ENCODE assay signal across 1 cellular context in the genomic region with DNA sequence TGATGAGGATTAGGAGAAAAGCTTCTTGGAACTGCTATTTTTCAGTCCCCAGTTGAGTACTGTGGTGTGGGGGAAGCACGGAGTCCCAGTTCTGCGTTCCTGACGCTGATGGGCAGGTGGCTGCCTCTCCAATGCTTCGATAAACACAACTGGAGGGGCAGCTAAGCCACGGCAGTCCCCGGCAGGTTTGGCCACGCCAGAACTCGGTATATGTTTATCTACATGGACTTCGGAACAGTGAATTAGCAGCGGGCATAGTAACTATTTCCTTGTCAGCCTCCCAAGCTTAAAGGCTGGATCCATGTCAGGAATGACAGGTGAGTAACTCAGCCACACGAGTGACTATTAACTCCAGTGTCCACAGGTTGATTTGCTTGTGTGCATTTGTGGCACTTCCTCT.
TF ChIP-seq lines count a peak whose summit lies in the region.

No MANE protein-coding gene starts in this region.

TF ChIP-seq in H1, 55 proteins besides CTCF, POLR2A, EP300 and RAD21:
- TF ChIP-seq, protein P1, sequence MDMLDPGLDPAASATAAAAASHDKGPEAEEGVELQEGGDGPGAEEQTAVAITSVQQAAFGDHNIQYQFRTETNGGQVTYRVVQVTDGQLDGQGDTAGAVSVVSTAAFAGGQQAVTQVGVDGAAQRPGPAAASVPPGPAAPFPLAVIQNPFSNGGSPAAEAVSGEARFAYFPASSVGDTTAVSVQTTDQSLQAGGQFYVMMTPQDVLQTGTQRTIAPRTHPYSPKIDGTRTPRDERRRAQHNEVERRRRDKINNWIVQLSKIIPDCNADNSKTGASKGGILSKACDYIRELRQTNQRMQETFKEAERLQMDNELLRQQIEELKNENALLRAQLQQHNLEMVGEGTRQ (IDR thresholded peaks at IDR 0.05; ENCODE audit: low read length): no peak
- TF ChIP-seq POU5F1 (IDR thresholded peaks at IDR 0.05; ENCODE audit: low read depth, low read length) (no peak), CHD2 (IDR thresholded peaks at IDR 0.05; ENCODE audit: low read length) (no peak), SAP30 (IDR thresholded peaks at IDR 0.05; ENCODE audit: insufficient read depth, insufficient replicate concordance, low read length) (no peak), GTF2F1 (IDR thresholded peaks at IDR 0.05; ENCODE audit: borderline replicate concordance, low read depth, low read length) (no peak), NANOG (IDR thresholded peaks at IDR 0.05; ENCODE audit: insufficient read depth, low read depth, low read length, poor library complexity, severe bottlenecking) (no peak), SRF (IDR thresholded peaks at IDR 0.05; ENCODE audit: low read depth, low read length) (no peak), ZNF274 (IDR thresholded peaks at IDR 0.05; ENCODE audit: borderline replicate concordance, extremely low read depth, low read length) (no peak), TEAD4 (IDR thresholded peaks at IDR 0.05; ENCODE audit: low read depth, low read length) (no peak), HDAC2 (IDR thresholded peaks at IDR 0.05; ENCODE audit: borderline replicate concordance in 1 of 2, low read depth in 2 of 2, low read length in 2 of 2) (no peak), CBX5 (IDR thresholded peaks at IDR 0.05; ENCODE audit: low read depth, low read length) (no peak), ASH2L (IDR thresholded peaks at IDR 0.05; ENCODE audit: low read length) (no peak), BRCA1 (IDR thresholded peaks at IDR 0.05; ENCODE audit: low read depth, low read length) (no peak), EGR1 (IDR thresholded peaks at IDR 0.05; ENCODE audit: borderline replicate concordance, low read depth, low read length) (no peak), SUZ12 (IDR thresholded peaks at IDR 0.05; ENCODE audit: low read length) (no peak), FOSL1 (IDR thresholded peaks at IDR 0.05; ENCODE audit: insufficient read depth, low read depth, low read length) (no peak), JUN (IDR thresholded peaks at IDR 0.05; ENCODE audit: low read depth, low read length) (no peak)
- TF ChIP-seq, protein P2, sequence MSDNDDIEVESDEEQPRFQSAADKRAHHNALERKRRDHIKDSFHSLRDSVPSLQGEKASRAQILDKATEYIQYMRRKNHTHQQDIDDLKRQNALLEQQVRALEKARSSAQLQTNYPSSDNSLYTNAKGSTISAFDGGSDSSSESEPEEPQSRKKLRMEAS (IDR thresholded peaks at IDR 0.05): no peak
- TF ChIP-seq, protein P3, sequence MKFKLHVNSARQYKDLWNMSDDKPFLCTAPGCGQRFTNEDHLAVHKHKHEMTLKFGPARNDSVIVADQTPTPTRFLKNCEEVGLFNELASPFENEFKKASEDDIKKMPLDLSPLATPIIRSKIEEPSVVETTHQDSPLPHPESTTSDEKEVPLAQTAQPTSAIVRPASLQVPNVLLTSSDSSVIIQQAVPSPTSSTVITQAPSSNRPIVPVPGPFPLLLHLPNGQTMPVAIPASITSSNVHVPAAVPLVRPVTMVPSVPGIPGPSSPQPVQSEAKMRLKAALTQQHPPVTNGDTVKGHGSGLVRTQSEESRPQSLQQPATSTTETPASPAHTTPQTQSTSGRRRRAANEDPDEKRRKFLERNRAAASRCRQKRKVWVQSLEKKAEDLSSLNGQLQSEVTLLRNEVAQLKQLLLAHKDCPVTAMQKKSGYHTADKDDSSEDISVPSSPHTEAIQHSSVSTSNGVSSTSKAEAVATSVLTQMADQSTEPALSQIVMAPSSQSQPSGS (IDR thresholded peaks at IDR 0.05; ENCODE audit: low read length): no peak
